3 cellular contexts compared by ENCODE assay signal in genomic region chr1:206506803-206507394, GRCh38.
TF ChIP-seq lines count a peak whose summit lies in the region.

No MANE protein-coding gene starts in this region.

TF ChIP-seq in SK-N-SH, 30 proteins besides CTCF, POLR2A, EP300 and RAD21:
- TF ChIP-seq SMC3 (IDR thresholded peaks at IDR 0.05; ENCODE audit: low read depth, low read length) (no peak), GATA2 (CRISPR knock-in tag; IDR thresholded peaks at IDR 0.05) (no peak), FOXJ3 (CRISPR knock-in tag; IDR thresholded peaks at IDR 0.05) (no peak), TEAD4 (IDR thresholded peaks at IDR 0.05; ENCODE audit: borderline replicate concordance, insufficient read depth) (no peak), YY1 (IDR thresholded peaks at IDR 0.05; ENCODE audit: low read depth) (no peak), ELF1 (IDR thresholded peaks at IDR 0.05) (no peak), REST (IDR thresholded peaks at IDR 0.05; ENCODE audit: low read depth, low read length) (no peak), MXI1 (IDR thresholded peaks at IDR 0.05; ENCODE audit: low read depth, low read length) (no peak), FOXM1 (IDR thresholded peaks at IDR 0.05; ENCODE audit: low read depth) (no peak), FOSL2 (IDR thresholded peaks at IDR 0.05; ENCODE audit: borderline replicate concordance, low read depth) (no peak)

TF ChIP-seq in endothelial cell of umbilical vein, 7 proteins besides CTCF, POLR2A, EP300 and RAD21:
- TF ChIP-seq MYC (IDR thresholded peaks at IDR 0.05; ENCODE audit: low read depth, low read length) = no peak
- TF ChIP-seq, protein P1, sequence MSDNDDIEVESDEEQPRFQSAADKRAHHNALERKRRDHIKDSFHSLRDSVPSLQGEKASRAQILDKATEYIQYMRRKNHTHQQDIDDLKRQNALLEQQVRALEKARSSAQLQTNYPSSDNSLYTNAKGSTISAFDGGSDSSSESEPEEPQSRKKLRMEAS (IDR thresholded peaks at IDR 0.05; ENCODE audit: insufficient read depth, insufficient read length) = no peak
- TF ChIP-seq GATA2 (IDR thresholded peaks at IDR 0.05; ENCODE audit: insufficient read depth, insufficient read length, low read depth, low read length) = no peak
- TF ChIP-seq EZH2 (IDR thresholded peaks at IDR 0.05; ENCODE audit: borderline replicate concordance, low read depth, low read length, severe bottlenecking) = no peak
- TF ChIP-seq JUN (IDR thresholded peaks at IDR 0.05; ENCODE audit: borderline replicate concordance, insufficient read depth, insufficient read length, low read depth) = no peak
- TF ChIP-seq FOS (IDR thresholded peaks at IDR 0.05; ENCODE audit: borderline replicate concordance, insufficient read depth, low read length) = no peak
- TF ChIP-seq POLR2AphosphoS5 (IDR thresholded peaks at IDR 0.05; ENCODE audit: insufficient read depth, low read depth, low read length) = no peak

TF ChIP-seq in neural cell, 6 proteins besides CTCF, POLR2A, EP300 and RAD21:
- TF ChIP-seq SMC3 (conservative IDR thresholded peaks at IDR 0.05; ENCODE audit: poor library complexity) (no peak), POLR2AphosphoS5 (IDR thresholded peaks at IDR 0.05) (no peak), EZH2 (IDR thresholded peaks at IDR 0.05; ENCODE audit: borderline replicate concordance, insufficient read depth, low read length, poor library complexity, severe bottlenecking) (no peak), TAF1 (IDR thresholded peaks at IDR 0.05; ENCODE audit: low read depth) (no peak), MXI1 (conservative IDR thresholded peaks at IDR 0.05; ENCODE audit: poor library complexity, severe bottlenecking) (no peak), REST (IDR thresholded peaks at IDR 0.05; ENCODE audit: borderline replicate concordance) (no peak)
